Comparison of ENCODE assay signal across 8 cellular contexts in genomic region chr17:44004761-44005526, GRCh38. TPM values are rescaled to one million over a fixed set of nuclear protein-coding genes. Genes with fewer than 3 reads are reported as not detected.
DNase-seq lines count a peak whose midpoint lies in the region; ATAC-seq and TF ChIP-seq lines count a peak whose summit lies in the region.

No MANE protein-coding gene starts in this region.

- no peak for TF ChIP-seq CTCF in heart left ventricle (IDR thresholded peaks at IDR 0.05)

- H3K4me1 Mint-ChIP-seq in dendritic cell treated with granulocyte-macrophage colony-stimulating factor and Interleukin-4, amounts not matched to agents 40 ng/mL and 50 ng/mL, for 4 days (ENCODE audit: low read depth): peaks cover 52% of the 10 kb centered on the region

- peak overlapping the region; percentile 58 for H3K4me3 Mint-ChIP-seq in dendritic cell treated with granulocyte-macrophage colony-stimulating factor and Interleukin-4, amounts not matched to agents 40 ng/mL and 50 ng/mL, for 4 days

- peaks cover 20% of the 10 kb centered on the region for H3K36me3 Mint-ChIP-seq in dendritic cell treated with granulocyte-macrophage colony-stimulating factor and Interleukin-4, amounts not matched to agents 40 ng/mL and 50 ng/mL, for 4 days (ENCODE audit: low read depth)

- H3K27me3 Mint-ChIP-seq in dendritic cell treated with granulocyte-macrophage colony-stimulating factor and Interleukin-4, amounts not matched to agents 40 ng/mL and 50 ng/mL, for 4 days: peaks cover 58% of the 10 kb centered on the region

- intact Hi-C loops in heart left ventricle (cut with DNase I): loop anchor here in 4 of 10 donors (5.0 to 10.0 kb wide), 3 partner anchors 37 to 120 kb away; no protein-coding TSS in a partner anchor
- intact Hi-C loops in Right ventricle myocardium superior (cut with DNase I): no loop called here
- intact Hi-C loops in dendritic cell treated with granulocyte-macrophage colony-stimulating factor and Interleukin-4, amounts not matched to agents 40 ng/mL and 50 ng/mL, for 4 days (cut with micrococcal nuclease): no loop called here

- H3K27me3 ChIP-seq in heart left ventricle: peaks cover 13 to 30% (median 22%) of the 10 kb centered on the region in 9 donors

- ATAC-seq in heart left ventricle (no peak), Right ventricle myocardium superior (ENCODE audit: poor library complexity) (no peak), HG02970 (IDR thresholded peaks at IDR 0.05; ENCODE audit: low FRiP score, unreplicated experiment) (no peak), GM19351 (IDR thresholded peaks at IDR 0.05; ENCODE audit: unreplicated experiment) (no peak)

- H3K27ac ChIP-seq in heart left ventricle (no peak overlapping the region), mesodermal cell (ENCODE audit: low read depth, low read length, severe bottlenecking) (no peak overlapping the region), urinary bladder (ENCODE audit: low read depth) (no peak overlapping the region)

- no peaks in the 10 kb centered on the region for H3K9me3 Mint-ChIP-seq in dendritic cell treated with granulocyte-macrophage colony-stimulating factor and Interleukin-4, amounts not matched to agents 40 ng/mL and 50 ng/mL, for 4 days

- no peaks in the 10 kb centered on the region for H3K9me3 ChIP-seq in heart left ventricle
- no peaks in the 10 kb centered on the region for H3K9me3 ChIP-seq in mesodermal cell (ENCODE audit: control insufficient read depth, low read length)

- 2 to 5% (median 4%) methylated on average over 38 to 71 of the region's 71 CpGs for WGBS in heart left ventricle, 4 donors
- whole genome bisulfite sequencing in mesodermal cell (ENCODE audit: insufficient coverage in 2 of 2), 2 experiments: 2 to 3% methylated on average over 59 to 67 of the region's 71 CpGs
- WGBS in urinary bladder: 3% methylated on average over 71 of the region's 71 CpGs

- TF ChIP-seq POLR2A in heart left ventricle (IDR thresholded peaks at IDR 0.05): peak in 1 of 2 donors; percentile 8

- peak overlapping the region; percentile 43 for H3K27ac Mint-ChIP-seq in dendritic cell treated with granulocyte-macrophage colony-stimulating factor and Interleukin-4, amounts not matched to agents 40 ng/mL and 50 ng/mL, for 4 days

- peak in 1 of 5 donors; percentile 70 for DNase-seq in heart left ventricle
- DNase-seq in Right ventricle myocardium superior: no peak
- DNase-seq in NCI-H2171 (lab: John Stamatoyannopoulos, UW): no peak

- H3K4me1 ChIP-seq in heart left ventricle (peaks cover 6 to 41% (median 33%) of the 10 kb centered on the region in 12 donors), mesodermal cell (ENCODE audit: control insufficient read depth, insufficient read depth, low read length, poor library complexity, severe bottlenecking) (peaks cover 18% of the 10 kb centered on the region), urinary bladder (ENCODE audit: insufficient read depth) (peaks cover 3% of the 10 kb centered on the region)

- H3K36me3 ChIP-seq in heart left ventricle: peaks cover 0 to 6% (median 0%) of the 10 kb centered on the region in 9 donors
- H3K36me3 ChIP-seq in mesodermal cell (ENCODE audit: control insufficient read depth, insufficient read depth, low read length): no peaks in the 10 kb centered on the region
- H3K36me3 ChIP-seq in urinary bladder (ENCODE audit: insufficient read depth): no peaks in the 10 kb centered on the region

- H3K4me3 ChIP-seq in heart left ventricle: peak overlapping the region in 10 of 12 donors; percentile 52 to 79 (median 68)
- H3K4me3 ChIP-seq in mesodermal cell (ENCODE audit: extremely low read depth, insufficient read depth, low read length, poor library complexity, severe bottlenecking): peak overlapping the region; percentile 28
- peak overlapping the region; percentile 1 for H3K4me3 ChIP-seq in urinary bladder (ENCODE audit: low read depth, low read length)

RNA-seq across cellular contexts. Expression of gene NAGS, which starts 0.5 kb away (rescaled TPM):
- total RNA-seq in heart left ventricle (1 to 10 TPM in 3 of 9 donors, under 1 TPM in 6; 0.20 to 1.2 (median 0.37) TPM), Right ventricle myocardium superior (0.54 TPM), urinary bladder (0.90 TPM)
- polyA plus RNA-seq in heart left ventricle (1 to 10 TPM in 1 of 2 donors, under 1 TPM in 1; 0.57 to 1.2 TPM), urinary bladder (2.1 TPM)
- 1.4 TPM for polyA plus RNA-seq in mesodermal cell (2013, experiment 1 of 2)
- polyA plus RNA-seq in mesodermal cell (2013, experiment 2 of 2): 1.2 TPM

RNA-seq across cellular contexts. Expression of gene TMEM101, which starts 9.8 kb away (rescaled TPM):
- total RNA-seq in heart left ventricle: 10 to 100 TPM; 13.4 to 22.1 (median 19.3) TPM
- 10 to 100 TPM; 16.7 to 31.1 TPM for polyA plus RNA-seq in heart left ventricle
- 21.3 TPM for total RNA-seq in Right ventricle myocardium superior
- polyA plus RNA-seq in mesodermal cell (2013, experiment 1 of 2): 31.5 TPM
- 29.6 TPM for polyA plus RNA-seq in mesodermal cell (2013, experiment 2 of 2)
- 39.0 TPM for total RNA-seq in urinary bladder
- polyA plus RNA-seq in urinary bladder: 39.7 TPM

RNA-seq across cellular contexts. Expression of gene PYY, which starts 51.2 kb away (rescaled TPM):
- total RNA-seq in heart left ventricle (not detected), Right ventricle myocardium superior (not detected), urinary bladder (not detected)
- polyA plus RNA-seq in heart left ventricle (not detected), urinary bladder (not detected)
- polyA plus RNA-seq in mesodermal cell (2013, experiment 1 of 2): not detected
- not detected for polyA plus RNA-seq in mesodermal cell (2013, experiment 2 of 2)

Comparison
In these comparisons a context has a peak if more than half of its experiments do, and no peak if none do; other contexts are left out.
1. H3K4me3 ChIP-seq: peak in every context shown above with its lines; median percentile 68 in heart left ventricle; 28 in mesodermal cell; 1 in urinary bladder.